Comparison of ENCODE assay signal across 30 cellular contexts in the genomic region with DNA sequence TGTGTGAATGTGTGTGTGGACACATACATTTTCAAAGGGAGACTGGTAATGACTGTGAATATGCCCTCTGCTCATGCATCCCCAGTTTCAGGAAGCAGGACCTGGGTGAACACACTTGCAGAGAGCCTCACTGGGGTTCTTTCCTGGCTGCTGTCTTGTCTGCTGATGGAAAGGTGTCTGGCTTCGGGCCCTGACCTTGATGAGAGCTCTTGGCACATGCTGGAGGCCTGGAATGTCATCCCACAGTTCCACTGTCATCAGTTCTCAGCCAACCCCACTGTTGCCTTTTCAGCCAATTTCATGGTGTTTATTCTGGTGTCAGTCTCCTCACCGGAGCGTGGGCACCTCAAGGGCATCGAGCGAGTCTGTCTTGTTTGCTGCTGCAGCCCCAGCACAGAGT.
"Had no signal": no experiment of that assay in that cellular context is flagged by ENCODE, and none has a peak within 500 bp of the region (broad histone marks: within the 10 kb centered on the region; RNA-seq: fewer than 3 reads in every experiment).

No MANE protein-coding gene starts in this region.

- H3K36me3 ChIP-seq: brain microvascular endothelial cell, ovary, prostate gland, thyroid gland had no signal

- H3K4me2 ChIP-seq: smooth muscle cell had no signal

- H3K4me1 ChIP-seq: prostate gland had no signal

- H3K4me3 ChIP-seq: ascending aorta, gastroesophageal sphincter, lung, mucosa of descending colon, ovary, prostate gland, smooth muscle cell, thyroid gland, upper lobe of right lung had no signal

- H3K27ac ChIP-seq: ascending aorta, brain microvascular endothelial cell, gastroesophageal sphincter, ovary, prostate gland, thyroid gland, upper lobe of right lung, VCaP had no signal

- H3K9me3 ChIP-seq: ascending aorta, gastroesophageal sphincter, mucosa of descending colon, ovary, prostate gland, thyroid gland, upper lobe of right lung had no signal

- DNase-seq: activated CD4-positive, alpha-beta T cell treated with anti-CD3 and anti-CD28 coated beads for 4 hours; activated CD4-positive, alpha-beta T cell treated with anti-CD3 and anti-CD28 coated beads, Interleukin-2, amount 50 U/mL, for 4 hours; activated naive CD4-positive, alpha-beta T cell; activated T-cell treated with anti-CD3 and anti-CD28 coated beads for 4 hours; activated T-cell treated with anti-CD3 and anti-CD28 coated beads, Interleukin-2, amount 50 U/mL, for 72 hours; brain microvascular endothelial cell; caudate nucleus; hypothalamus; immature natural killer cell; kidney; ovary; retina; stimulated activated CD4-positive, alpha-beta T cell treated with anti-CD3 and anti-CD28 coated beads, Interleukin-1b, Interleukin-23, amount 100 ng/mL, for 48 hours; stimulated activated CD4-positive, alpha-beta T cell treated with anti-CD3 and anti-CD28 coated beads, Interleukin-4, amount 100 ng/mL, for 4 hours; stimulated activated CD8-positive, alpha-beta memory T cell treated with anti-CD3 and anti-CD28 coated beads, Interleukin-4, amount 100 ng/mL, for 48 hours; stimulated activated naive CD8-positive, alpha-beta T cell treated with anti-CD3 and anti-CD28 coated beads, Interleukin-15, amount 100 ng/mL, for 72 hours; substantia nigra; T-helper 9 cell; upper lobe of right lung had no signal

- H3K27me3 ChIP-seq: ascending aorta, brain microvascular endothelial cell, gastroesophageal sphincter, ovary, thyroid gland, upper lobe of right lung had no signal

- ATAC-seq: activated naive CD4-positive, alpha-beta T cell treated with anti-CD3 and anti-CD28 coated beads, Interleukin-2, amount 50 U/mL, for 72 hours; activated T-cell treated with anti-CD3 and anti-CD28 coated beads, Interleukin-2, amount 50 U/mL, for 72 hours; gastroesophageal sphincter; left lobe of liver; stimulated activated memory B cell treated with anti-CD40 and anti-IgM and Interleukin-4, amounts not matched to agents 10 μg/mL and 1 μg/mL and 100 μg/mL, for 72 hours; stimulated activated naive CD8-positive, alpha-beta T cell treated with anti-CD3 and anti-CD28 coated beads, Interleukin-15, amount 100 ng/mL, for 72 hours; upper lobe of right lung had no signal
